Comparison of ENCODE assay signal across 1 cellular context in genomic region chr7:155807805-155808550, GRCh38.
TF ChIP-seq lines count a peak whose summit lies in the region.

No MANE protein-coding gene starts in this region.

TF ChIP-seq in HepG2, 621 proteins besides CTCF, POLR2A, EP300 and RAD21 (continued from another document and continues in another):
- TF ChIP-seq ZNF639 (CRISPR knock-in tag; conservative IDR thresholded peaks at IDR 0.05), result no peak
- TF ChIP-seq RBM22 (optimal IDR thresholded peaks at IDR 0.05; ENCODE audit: low read length), result no peak
- no peak for TF ChIP-seq AHR (CRISPR knock-in tag; IDR thresholded peaks at IDR 0.05)
- no peak for TF ChIP-seq FOXA1 (IDR thresholded peaks at IDR 0.05)
- TF ChIP-seq FOXA1 (CRISPR knock-in tag; IDR thresholded peaks at IDR 0.05), result no peak
- no peak for TF ChIP-seq RFX3 (CRISPR knock-in tag; IDR thresholded peaks at IDR 0.05)
- TF ChIP-seq PHF20 (CRISPR knock-in tag; IDR thresholded peaks at IDR 0.05), result no peak
- TF ChIP-seq, protein P1, sequence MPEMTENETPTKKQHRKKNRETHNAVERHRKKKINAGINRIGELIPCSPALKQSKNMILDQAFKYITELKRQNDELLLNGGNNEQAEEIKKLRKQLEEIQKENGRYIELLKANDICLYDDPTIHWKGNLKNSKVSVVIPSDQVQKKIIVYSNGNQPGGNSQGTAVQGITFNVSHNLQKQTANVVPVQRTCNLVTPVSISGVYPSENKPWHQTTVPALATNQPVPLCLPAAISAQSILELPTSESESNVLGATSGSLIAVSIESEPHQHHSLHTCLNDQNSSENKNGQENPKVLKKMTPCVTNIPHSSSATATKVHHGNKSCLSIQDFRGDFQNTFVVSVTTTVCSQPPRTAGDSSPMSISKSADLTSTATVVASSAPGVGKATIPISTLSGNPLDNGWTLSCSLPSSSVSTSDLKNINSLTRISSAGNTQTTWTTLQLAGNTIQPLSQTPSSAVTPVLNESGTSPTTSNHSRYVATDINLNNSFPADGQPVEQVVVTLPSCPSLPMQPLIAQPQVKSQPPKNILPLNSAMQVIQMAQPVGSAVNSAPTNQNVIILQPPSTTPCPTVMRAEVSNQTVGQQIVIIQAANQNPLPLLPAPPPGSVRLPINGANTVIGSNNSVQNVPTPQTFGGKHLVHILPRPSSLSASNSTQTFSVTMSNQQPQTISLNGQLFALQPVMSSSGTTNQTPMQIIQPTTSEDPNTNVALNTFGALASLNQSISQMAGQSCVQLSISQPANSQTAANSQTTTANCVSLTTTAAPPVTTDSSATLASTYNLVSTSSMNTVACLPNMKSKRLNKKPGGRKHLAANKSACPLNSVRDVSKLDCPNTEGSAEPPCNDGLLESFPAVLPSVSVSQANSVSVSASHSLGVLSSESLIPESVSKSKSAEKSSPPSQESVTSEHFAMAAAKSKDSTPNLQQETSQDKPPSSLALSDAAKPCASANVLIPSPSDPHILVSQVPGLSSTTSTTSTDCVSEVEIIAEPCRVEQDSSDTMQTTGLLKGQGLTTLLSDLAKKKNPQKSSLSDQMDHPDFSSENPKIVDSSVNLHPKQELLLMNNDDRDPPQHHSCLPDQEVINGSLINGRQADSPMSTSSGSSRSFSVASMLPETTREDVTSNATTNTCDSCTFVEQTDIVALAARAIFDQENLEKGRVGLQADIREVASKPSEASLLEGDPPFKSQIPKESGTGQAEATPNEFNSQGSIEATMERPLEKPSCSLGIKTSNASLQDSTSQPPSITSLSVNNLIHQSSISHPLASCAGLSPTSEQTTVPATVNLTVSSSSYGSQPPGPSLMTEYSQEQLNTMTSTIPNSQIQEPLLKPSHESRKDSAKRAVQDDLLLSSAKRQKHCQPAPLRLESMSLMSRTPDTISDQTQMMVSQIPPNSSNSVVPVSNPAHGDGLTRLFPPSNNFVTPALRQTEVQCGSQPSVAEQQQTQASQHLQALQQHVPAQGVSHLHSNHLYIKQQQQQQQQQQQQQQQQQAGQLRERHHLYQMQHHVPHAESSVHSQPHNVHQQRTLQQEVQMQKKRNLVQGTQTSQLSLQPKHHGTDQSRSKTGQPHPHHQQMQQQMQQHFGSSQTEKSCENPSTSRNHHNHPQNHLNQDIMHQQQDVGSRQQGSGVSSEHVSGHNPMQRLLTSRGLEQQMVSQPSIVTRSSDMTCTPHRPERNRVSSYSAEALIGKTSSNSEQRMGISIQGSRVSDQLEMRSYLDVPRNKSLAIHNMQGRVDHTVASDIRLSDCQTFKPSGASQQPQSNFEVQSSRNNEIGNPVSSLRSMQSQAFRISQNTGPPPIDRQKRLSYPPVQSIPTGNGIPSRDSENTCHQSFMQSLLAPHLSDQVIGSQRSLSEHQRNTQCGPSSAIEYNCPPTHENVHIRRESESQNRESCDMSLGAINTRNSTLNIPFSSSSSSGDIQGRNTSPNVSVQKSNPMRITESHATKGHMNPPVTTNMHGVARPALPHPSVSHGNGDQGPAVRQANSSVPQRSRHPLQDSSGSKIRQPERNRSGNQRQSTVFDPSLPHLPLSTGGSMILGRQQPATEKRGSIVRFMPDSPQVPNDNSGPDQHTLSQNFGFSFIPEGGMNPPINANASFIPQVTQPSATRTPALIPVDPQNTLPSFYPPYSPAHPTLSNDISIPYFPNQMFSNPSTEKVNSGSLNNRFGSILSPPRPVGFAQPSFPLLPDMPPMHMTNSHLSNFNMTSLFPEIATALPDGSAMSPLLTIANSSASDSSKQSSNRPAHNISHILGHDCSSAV (CRISPR knock-in tag; IDR thresholded peaks at IDR 0.05; ENCODE audit: borderline replicate concordance), result no peak
- no peak for TF ChIP-seq CCDC6 (CRISPR knock-in tag; IDR thresholded peaks at IDR 0.05)
- TF ChIP-seq GPN1 (CRISPR knock-in tag; IDR thresholded peaks at IDR 0.05; ENCODE audit: borderline replicate concordance), result no peak
- TF ChIP-seq, protein P2, sequence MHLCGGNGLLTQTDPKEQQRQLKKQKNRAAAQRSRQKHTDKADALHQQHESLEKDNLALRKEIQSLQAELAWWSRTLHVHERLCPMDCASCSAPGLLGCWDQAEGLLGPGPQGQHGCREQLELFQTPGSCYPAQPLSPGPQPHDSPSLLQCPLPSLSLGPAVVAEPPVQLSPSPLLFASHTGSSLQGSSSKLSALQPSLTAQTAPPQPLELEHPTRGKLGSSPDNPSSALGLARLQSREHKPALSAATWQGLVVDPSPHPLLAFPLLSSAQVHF (CRISPR knock-in tag; IDR thresholded peaks at IDR 0.05), result no peak
- TF ChIP-seq, protein P3, sequence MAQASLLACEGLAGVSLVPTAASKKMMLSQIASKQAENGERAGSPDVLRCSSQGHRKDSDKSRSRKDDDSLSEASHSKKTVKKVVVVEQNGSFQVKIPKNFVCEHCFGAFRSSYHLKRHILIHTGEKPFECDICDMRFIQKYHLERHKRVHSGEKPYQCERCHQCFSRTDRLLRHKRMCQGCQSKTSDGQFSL (CRISPR knock-in tag; IDR thresholded peaks at IDR 0.05), result no peak
- no peak for TF ChIP-seq HMG20A (CRISPR knock-in tag; IDR thresholded peaks at IDR 0.05; ENCODE audit: borderline replicate concordance)
- TF ChIP-seq, protein P4, sequence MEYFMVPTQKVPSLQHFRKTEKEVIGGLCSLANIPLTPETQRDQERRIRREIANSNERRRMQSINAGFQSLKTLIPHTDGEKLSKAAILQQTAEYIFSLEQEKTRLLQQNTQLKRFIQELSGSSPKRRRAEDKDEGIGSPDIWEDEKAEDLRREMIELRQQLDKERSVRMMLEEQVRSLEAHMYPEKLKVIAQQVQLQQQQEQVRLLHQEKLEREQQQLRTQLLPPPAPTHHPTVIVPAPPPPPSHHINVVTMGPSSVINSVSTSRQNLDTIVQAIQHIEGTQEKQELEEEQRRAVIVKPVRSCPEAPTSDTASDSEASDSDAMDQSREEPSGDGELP (IDR thresholded peaks at IDR 0.05; ENCODE audit: borderline replicate concordance, low read depth), result no peak
- no peak for TF ChIP-seq PHB2 (IDR thresholded peaks at IDR 0.05; ENCODE audit: partially characterized antibody)
- TF ChIP-seq NR1H2 (CRISPR knock-in tag; IDR thresholded peaks at IDR 0.05; ENCODE audit: borderline replicate concordance, low read depth), result no peak
- TF ChIP-seq, protein P5, sequence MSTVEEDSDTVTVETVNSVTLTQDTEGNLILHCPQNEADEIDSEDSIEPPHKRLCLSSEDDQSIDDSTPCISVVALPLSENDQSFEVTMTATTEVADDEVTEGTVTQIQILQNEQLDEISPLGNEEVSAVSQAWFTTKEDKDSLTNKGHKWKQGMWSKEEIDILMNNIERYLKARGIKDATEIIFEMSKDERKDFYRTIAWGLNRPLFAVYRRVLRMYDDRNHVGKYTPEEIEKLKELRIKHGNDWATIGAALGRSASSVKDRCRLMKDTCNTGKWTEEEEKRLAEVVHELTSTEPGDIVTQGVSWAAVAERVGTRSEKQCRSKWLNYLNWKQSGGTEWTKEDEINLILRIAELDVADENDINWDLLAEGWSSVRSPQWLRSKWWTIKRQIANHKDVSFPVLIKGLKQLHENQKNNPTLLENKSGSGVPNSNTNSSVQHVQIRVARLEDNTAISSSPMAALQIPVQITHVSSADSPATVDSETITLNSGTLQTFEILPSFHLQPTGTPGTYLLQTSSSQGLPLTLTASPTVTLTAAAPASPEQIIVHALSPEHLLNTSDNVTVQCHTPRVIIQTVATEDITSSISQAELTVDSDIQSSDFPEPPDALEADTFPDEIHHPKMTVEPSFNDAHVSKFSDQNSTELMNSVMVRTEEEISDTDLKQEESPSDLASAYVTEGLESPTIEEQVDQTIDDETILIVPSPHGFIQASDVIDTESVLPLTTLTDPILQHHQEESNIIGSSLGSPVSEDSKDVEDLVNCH (CRISPR knock-in tag; IDR thresholded peaks at IDR 0.05), result no peak
- TF ChIP-seq ATF7 (IDR thresholded peaks at IDR 0.05), result no peak
- TF ChIP-seq ATF7 (CRISPR knock-in tag; IDR thresholded peaks at IDR 0.05), result peak; percentile 68; the same call in 1 of the 2 replicates
- no peak for TF ChIP-seq ZNF614 (CRISPR knock-in tag; IDR thresholded peaks at IDR 0.05; ENCODE audit: borderline replicate concordance)
- TF ChIP-seq, protein P6, sequence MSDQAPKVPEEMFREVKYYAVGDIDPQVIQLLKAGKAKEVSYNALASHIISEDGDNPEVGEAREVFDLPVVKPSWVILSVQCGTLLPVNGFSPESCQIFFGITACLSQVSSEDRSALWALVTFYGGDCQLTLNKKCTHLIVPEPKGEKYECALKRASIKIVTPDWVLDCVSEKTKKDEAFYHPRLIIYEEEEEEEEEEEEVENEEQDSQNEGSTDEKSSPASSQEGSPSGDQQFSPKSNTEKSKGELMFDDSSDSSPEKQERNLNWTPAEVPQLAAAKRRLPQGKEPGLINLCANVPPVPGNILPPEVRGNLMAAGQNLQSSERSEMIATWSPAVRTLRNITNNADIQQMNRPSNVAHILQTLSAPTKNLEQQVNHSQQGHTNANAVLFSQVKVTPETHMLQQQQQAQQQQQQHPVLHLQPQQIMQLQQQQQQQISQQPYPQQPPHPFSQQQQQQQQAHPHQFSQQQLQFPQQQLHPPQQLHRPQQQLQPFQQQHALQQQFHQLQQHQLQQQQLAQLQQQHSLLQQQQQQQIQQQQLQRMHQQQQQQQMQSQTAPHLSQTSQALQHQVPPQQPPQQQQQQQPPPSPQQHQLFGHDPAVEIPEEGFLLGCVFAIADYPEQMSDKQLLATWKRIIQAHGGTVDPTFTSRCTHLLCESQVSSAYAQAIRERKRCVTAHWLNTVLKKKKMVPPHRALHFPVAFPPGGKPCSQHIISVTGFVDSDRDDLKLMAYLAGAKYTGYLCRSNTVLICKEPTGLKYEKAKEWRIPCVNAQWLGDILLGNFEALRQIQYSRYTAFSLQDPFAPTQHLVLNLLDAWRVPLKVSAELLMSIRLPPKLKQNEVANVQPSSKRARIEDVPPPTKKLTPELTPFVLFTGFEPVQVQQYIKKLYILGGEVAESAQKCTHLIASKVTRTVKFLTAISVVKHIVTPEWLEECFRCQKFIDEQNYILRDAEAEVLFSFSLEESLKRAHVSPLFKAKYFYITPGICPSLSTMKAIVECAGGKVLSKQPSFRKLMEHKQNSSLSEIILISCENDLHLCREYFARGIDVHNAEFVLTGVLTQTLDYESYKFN (CRISPR knock-in tag; conservative IDR thresholded peaks at IDR 0.05), result peak; percentile 73
- TF ChIP-seq ZBTB7B (CRISPR knock-in tag; IDR thresholded peaks at IDR 0.05), result peak; percentile 85
- TF ChIP-seq GLI4 (CRISPR knock-in tag; IDR thresholded peaks at IDR 0.05; ENCODE audit: borderline replicate concordance), result no peak
- TF ChIP-seq NFKBIZ (CRISPR knock-in tag; IDR thresholded peaks at IDR 0.05), result no peak
- no peak for TF ChIP-seq ZNF775 (CRISPR knock-in tag; IDR thresholded peaks at IDR 0.05; ENCODE audit: borderline replicate concordance)
- no peak for TF ChIP-seq ZNF207 (IDR thresholded peaks at IDR 0.05; ENCODE audit: borderline replicate concordance)
- no peak for TF ChIP-seq IRF2 (CRISPR knock-in tag; IDR thresholded peaks at IDR 0.05)
- TF ChIP-seq ZNF552 (CRISPR knock-in tag; IDR thresholded peaks at IDR 0.05; ENCODE audit: borderline replicate concordance), result no peak
- no peak for TF ChIP-seq RAD51 (IDR thresholded peaks at IDR 0.05; ENCODE audit: borderline replicate concordance)
- TF ChIP-seq, protein P7, sequence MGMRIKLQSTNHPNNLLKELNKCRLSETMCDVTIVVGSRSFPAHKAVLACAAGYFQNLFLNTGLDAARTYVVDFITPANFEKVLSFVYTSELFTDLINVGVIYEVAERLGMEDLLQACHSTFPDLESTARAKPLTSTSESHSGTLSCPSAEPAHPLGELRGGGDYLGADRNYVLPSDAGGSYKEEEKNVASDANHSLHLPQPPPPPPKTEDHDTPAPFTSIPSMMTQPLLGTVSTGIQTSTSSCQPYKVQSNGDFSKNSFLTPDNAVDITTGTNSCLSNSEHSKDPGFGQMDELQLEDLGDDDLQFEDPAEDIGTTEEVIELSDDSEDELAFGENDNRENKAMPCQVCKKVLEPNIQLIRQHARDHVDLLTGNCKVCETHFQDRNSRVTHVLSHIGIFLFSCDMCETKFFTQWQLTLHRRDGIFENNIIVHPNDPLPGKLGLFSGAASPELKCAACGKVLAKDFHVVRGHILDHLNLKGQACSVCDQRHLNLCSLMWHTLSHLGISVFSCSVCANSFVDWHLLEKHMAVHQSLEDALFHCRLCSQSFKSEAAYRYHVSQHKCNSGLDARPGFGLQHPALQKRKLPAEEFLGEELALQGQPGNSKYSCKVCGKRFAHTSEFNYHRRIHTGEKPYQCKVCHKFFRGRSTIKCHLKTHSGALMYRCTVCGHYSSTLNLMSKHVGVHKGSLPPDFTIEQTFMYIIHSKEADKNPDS (CRISPR knock-in tag; IDR thresholded peaks at IDR 0.05), result no peak
- no peak for TF ChIP-seq NFE2L1 (CRISPR knock-in tag; IDR thresholded peaks at IDR 0.05; ENCODE audit: borderline replicate concordance)
- TF ChIP-seq SKI (IDR thresholded peaks at IDR 0.05; ENCODE audit: partially characterized antibody), result no peak
- TF ChIP-seq NFE2L2 (IDR thresholded peaks at IDR 0.05; ENCODE audit: low read length), result no peak
- TF ChIP-seq THYN1 (CRISPR knock-in tag; IDR thresholded peaks at IDR 0.05; ENCODE audit: borderline replicate concordance, low read depth), result no peak
- TF ChIP-seq FIP1L1 (IDR thresholded peaks at IDR 0.05; ENCODE audit: borderline replicate concordance, insufficient read depth, low read depth, low read length), result no peak
- no peak for TF ChIP-seq NR2F2 (IDR thresholded peaks at IDR 0.05; ENCODE audit: borderline replicate concordance, low read depth)
- no peak for TF ChIP-seq IKZF4 (CRISPR knock-in tag; IDR thresholded peaks at IDR 0.05; ENCODE audit: borderline replicate concordance, low read depth, not compliant biosample characterization)
- TF ChIP-seq ZSCAN12 (CRISPR knock-in tag; IDR thresholded peaks at IDR 0.05), result no peak
- TF ChIP-seq, protein P8, sequence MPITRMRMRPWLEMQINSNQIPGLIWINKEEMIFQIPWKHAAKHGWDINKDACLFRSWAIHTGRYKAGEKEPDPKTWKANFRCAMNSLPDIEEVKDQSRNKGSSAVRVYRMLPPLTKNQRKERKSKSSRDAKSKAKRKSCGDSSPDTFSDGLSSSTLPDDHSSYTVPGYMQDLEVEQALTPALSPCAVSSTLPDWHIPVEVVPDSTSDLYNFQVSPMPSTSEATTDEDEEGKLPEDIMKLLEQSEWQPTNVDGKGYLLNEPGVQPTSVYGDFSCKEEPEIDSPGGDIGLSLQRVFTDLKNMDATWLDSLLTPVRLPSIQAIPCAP (CRISPR knock-in tag; IDR thresholded peaks at IDR 0.05; ENCODE audit: low read depth), result no peak
